Comparison of ENCODE assay signal across 8 cellular contexts in genomic region chr17:44830359-44831269, GRCh38. TPM values are rescaled to one million over a fixed set of nuclear protein-coding genes. Genes with fewer than 3 reads are reported as not detected.
DNase-seq lines count a peak whose midpoint lies in the region; ATAC-seq and TF ChIP-seq lines count a peak whose summit lies in the region.

No MANE protein-coding gene starts in this region.

- no peak overlapping the region for H3K27ac Mint-ChIP-seq in activated CD4-positive, alpha-beta T cell treated with anti-CD3 and anti-CD28 coated beads for 36 hours

- peaks cover 19 to 30% of the 10 kb centered on the region in 2 donors for H3K27me3 ChIP-seq in mucosa of rectum (ENCODE audit: control insufficient read depth in 2 of 2, insufficient read depth in 2 of 2, low read length in 2 of 2)
- peaks cover 69% of the 10 kb centered on the region for H3K27me3 ChIP-seq in upper lobe of right lung

- H3K4me1 ChIP-seq in mucosa of rectum (ENCODE audit: control insufficient read depth in 2 of 2, insufficient read depth in 2 of 2, low read length in 2 of 2) (peaks cover 0 to 5% of the 10 kb centered on the region in 2 donors), upper lobe of right lung (no peaks in the 10 kb centered on the region)

- POLR2A ChIA-PET in activated CD4-positive, alpha-beta T cell treated with anti-CD3 and anti-CD28 coated beads for 36 hours (lab: Charles Lee): interaction anchor here (0.6 kb wide), 2 partner anchors 55 to 106 kb away, joined by 3 read pairs; no protein-coding TSS in a partner anchor

- CTCF ChIA-PET in activated CD4-positive, alpha-beta T cell treated with anti-CD3 and anti-CD28 coated beads for 36 hours (lab: Charles Lee): interaction anchor here (0.7 to 1.6 kb wide), 4 partner anchors 51 to 238 kb away, joined by 3 read pairs; no protein-coding TSS in a partner anchor

- ATAC-seq in activated CD4-positive, alpha-beta T cell treated with anti-CD3 and anti-CD28 coated beads for 36 hours: peak; percentile 21
- ATAC-seq in upper lobe of right lung (peak; percentile 48), GM18502 (IDR thresholded peaks at IDR 0.05; ENCODE audit: poor library complexity, unreplicated experiment) (no peak)

- H3K4me3 Mint-ChIP-seq in activated CD4-positive, alpha-beta T cell treated with anti-CD3 and anti-CD28 coated beads for 36 hours: peak overlapping the region; percentile 65

- H3K36me3 ChIP-seq in mucosa of rectum (ENCODE audit: control insufficient read depth in 2 of 2, insufficient read depth in 2 of 2, low read length in 2 of 2) (no peaks in the 10 kb centered on the region), upper lobe of right lung (no peaks in the 10 kb centered on the region)

- H3K36me3 Mint-ChIP-seq in activated CD4-positive, alpha-beta T cell treated with anti-CD3 and anti-CD28 coated beads for 36 hours (ENCODE audit: low read depth): no peaks in the 10 kb centered on the region

- intact Hi-C loops in activated CD4-positive, alpha-beta T cell treated with anti-CD3 and anti-CD28 coated beads for 36 hours (cut with DNase I, micrococcal nuclease): no loop called here
- intact Hi-C loops in upper lobe of right lung (cut with DNase I): no loop called here

- H3K4me3 ChIP-seq in epithelial cell of esophagus (ENCODE audit: low read length): peak overlapping the region; percentile 66
- H3K4me3 ChIP-seq in mucosa of rectum (ENCODE audit: low read length in 2 of 2): peak overlapping the region; percentile 31
- peak overlapping the region; percentile 49 for H3K4me3 ChIP-seq in upper lobe of right lung

- no peaks in the 10 kb centered on the region for H3K9me3 Mint-ChIP-seq in activated CD4-positive, alpha-beta T cell treated with anti-CD3 and anti-CD28 coated beads for 36 hours (ENCODE audit: low read depth)

- H3K9me3 ChIP-seq in mucosa of rectum (ENCODE audit: control insufficient read depth in 2 of 2, low read length in 2 of 2): no peaks in the 10 kb centered on the region
- no peaks in the 10 kb centered on the region for H3K9me3 ChIP-seq in upper lobe of right lung

- peaks cover 13% of the 10 kb centered on the region for H3K4me1 Mint-ChIP-seq in activated CD4-positive, alpha-beta T cell treated with anti-CD3 and anti-CD28 coated beads for 36 hours

- TF ChIP-seq CTCF in epithelial cell of esophagus (IDR thresholded peaks at IDR 0.05; ENCODE audit: insufficient read depth, low read depth, low read length, missing control alignments) (no peak), upper lobe of right lung (IDR thresholded peaks at IDR 0.05) (no peak)

- H3K27ac ChIP-seq in mucosa of rectum (ENCODE audit: low read depth in 2 of 2, low read length in 2 of 2) (peak overlapping the region in 1 of 2 donors; percentile 16), upper lobe of right lung (peak overlapping the region; percentile 60)

- no peak overlapping the region for H3K9ac ChIP-seq in mucosa of rectum (ENCODE audit: low read depth in 1 of 2, low read length in 2 of 2)

- peak; percentile 25 for DNase-seq in activated naive CD4-positive, alpha-beta T cell treated with Interleukin-2 at 50 U/mL for 16 hours
- no peak for DNase-seq in activated naive CD4-positive, alpha-beta T cell (lab: John Stamatoyannopoulos, UW)
- peak; percentile 34 for DNase-seq in activated CD4-positive, alpha-beta T cell treated with anti-CD3 and anti-CD28 coated beads for 36 hours
- peak; percentile 45 for DNase-seq in epithelial cell of esophagus (ENCODE audit: low read depth)
- DNase-seq in upper lobe of right lung: peak; percentile 62
- no peak for DNase-seq in T-helper 9 cell

- peaks cover 36% of the 10 kb centered on the region for H3K27me3 Mint-ChIP-seq in activated CD4-positive, alpha-beta T cell treated with anti-CD3 and anti-CD28 coated beads for 36 hours

RNA-seq across cellular contexts. Expression of gene GJC1, which starts 0.5 kb away (rescaled TPM):
- 1 to 10 TPM; 3.3 to 3.7 TPM for total RNA-seq in activated CD4-positive, alpha-beta T cell treated with anti-CD3 and anti-CD28 coated beads for 36 hours
- 22.8 TPM for total RNA-seq in upper lobe of right lung

RNA-seq across cellular contexts. Expression of gene HIGD1B, which starts 17.1 kb away (rescaled TPM):
- total RNA-seq in activated CD4-positive, alpha-beta T cell treated with anti-CD3 and anti-CD28 coated beads for 36 hours: not detected
- total RNA-seq in upper lobe of right lung: 36.4 TPM

Comparison
In these comparisons a context has a peak if more than half of its experiments do, and no peak if none do; other contexts are left out.
1. DNase-seq: peak in activated naive CD4-positive, alpha-beta T cell treated with Interleukin-2 at 50 U/mL for 16 hours (single experiment), activated CD4-positive, alpha-beta T cell treated with anti-CD3 and anti-CD28 coated beads for 36 hours (single experiment), epithelial cell of esophagus (single experiment) and upper lobe of right lung (single experiment); none in activated naive CD4-positive, alpha-beta T cell (0 of 4) and T-helper 9 cell (single experiment).
2. RNA of gene HIGD1B, which starts 17.1 kb away (total RNA-seq): 36.4 TPM in upper lobe of right lung (single experiment); not detected in activated CD4-positive, alpha-beta T cell treated with anti-CD3 and anti-CD28 coated beads for 36 hours; every median in the first group is over 10 times any median in the second.
3. Peak in every context shown above with its lines, with median percentiles within 50 percentile points of each other: H3K4me3 ChIP-seq.